7 cellular contexts compared by ENCODE assay signal in genomic region chr3:62665627-62666433, GRCh38.
DNase-seq lines count a peak whose midpoint lies in the region; ATAC-seq and TF ChIP-seq lines count a peak whose summit lies in the region.

No MANE protein-coding gene starts in this region.

- no peak overlapping the region for H3K4me3 ChIP-seq in smooth muscle cell

- no peaks in the 10 kb centered on the region for H4K20me1 ChIP-seq in smooth muscle cell (ENCODE audit: low read depth)

- H3K36me3 ChIP-seq in smooth muscle cell (ENCODE audit: low read depth): no peaks in the 10 kb centered on the region

- H2AFZ ChIP-seq in smooth muscle cell (ENCODE audit: low read depth): no peak overlapping the region

- no peak overlapping the region for H3K27ac ChIP-seq in smooth muscle cell (ENCODE audit: low read depth)

- peak; percentile 81 for TF ChIP-seq CTCF in smooth muscle cell (IDR thresholded peaks at IDR 0.05; ENCODE audit: borderline replicate concordance, insufficient read depth, poor library complexity, severe bottlenecking)

- H3K79me2 ChIP-seq in smooth muscle cell (ENCODE audit: low read depth): no peaks in the 10 kb centered on the region

- no peaks in the 10 kb centered on the region for H3K27me3 ChIP-seq in smooth muscle cell (ENCODE audit: low read depth)

- peak; percentile 82 for ATAC-seq in GM19324 (IDR thresholded peaks at IDR 0.05; ENCODE audit: low FRiP score, unreplicated experiment)
- peak; percentile 85 for ATAC-seq in HG03139 (IDR thresholded peaks at IDR 0.05; ENCODE audit: unreplicated experiment)

- DNase-seq in ELR (ENCODE audit: low read depth): peak; percentile 60
- DNase-seq in NCI-H510A treated with DMSO at 0.1 percent for 48 hours (lab: John Stamatoyannopoulos, UW): peak; percentile 53
- DNase-seq in anterior cingulate cortex (lab: John Stamatoyannopoulos, UW): peak in 54 of 58 donors; percentile 4 to 83 (median 47)
- peak in 44 of 51 donors; percentile 2 to 76 (median 43) for DNase-seq in hypothalamus (lab: John Stamatoyannopoulos, UW)
- peak; percentile 24 for DNase-seq in smooth muscle cell (lab: John Stamatoyannopoulos, UW; ENCODE audit: unreplicated experiment)

- H3K9ac ChIP-seq in smooth muscle cell (ENCODE audit: low read depth): no peak overlapping the region

- H3K9me3 ChIP-seq in smooth muscle cell (replicated peaks; ENCODE audit: low read depth): no peaks in the 10 kb centered on the region

- H3K4me1 ChIP-seq in smooth muscle cell (ENCODE audit: low read depth): no peaks in the 10 kb centered on the region

- peak overlapping the region; percentile 68 for H3K4me2 ChIP-seq in smooth muscle cell

- H3F3A ChIP-seq in smooth muscle cell (ENCODE audit: low read depth): no peaks in the 10 kb centered on the region

- 18% methylated on average over 10 of the region's 10 CpGs for WGBS in smooth muscle cell (ENCODE audit: low lambda C conversion rate)
